In the genomic region with DNA sequence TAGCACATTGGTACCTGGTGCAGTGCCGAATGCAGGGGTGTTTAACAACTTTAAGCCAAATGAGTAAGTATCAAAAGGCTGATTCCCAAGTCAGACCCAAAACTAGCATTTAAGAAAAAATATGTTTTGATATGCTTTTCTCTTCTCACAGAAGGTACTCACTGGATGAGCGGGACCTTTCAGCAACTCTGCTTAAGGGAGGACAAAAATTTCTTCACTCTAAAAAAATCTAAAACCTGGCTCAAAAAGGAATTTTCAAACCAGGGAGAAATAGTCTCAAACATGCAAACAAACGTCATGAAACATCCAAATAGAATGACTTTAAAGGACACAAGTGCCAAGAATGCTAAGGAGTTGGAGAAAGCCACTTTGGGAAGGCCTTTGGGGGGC, we compare ENCODE assay signal across 27 cellular contexts.
A peak's percentile ranks its signal among the peaks of the same experiment; 100 is the strongest.
DNase-seq lines count a peak whose midpoint lies in the region; ATAC-seq and TF ChIP-seq lines count a peak whose summit lies in the region.
"Had no signal": no experiment of that assay in that cellular context is flagged by ENCODE, and none has a peak within 500 bp of the region (broad histone marks: within the 10 kb centered on the region; RNA-seq: fewer than 3 reads in every experiment).

No MANE protein-coding gene starts in this region.

- no peak for TF ChIP-seq POLR2A in thyroid gland (IDR thresholded peaks at IDR 0.05)

- H3K36me3 ChIP-seq in muscle layer of colon (ENCODE audit: insufficient read depth, low read length) (no peaks in the 10 kb centered on the region), thyroid gland (no peaks in the 10 kb centered on the region)
- H3K36me3 ChIP-seq: BLaER1, prostate gland had no signal

- H3K27me3 ChIP-seq in muscle layer of colon (ENCODE audit: control insufficient read depth in 1 of 2, insufficient read depth in 2 of 2, low read length in 2 of 2) (no peaks in the 10 kb centered on the region), thyroid gland (no peaks in the 10 kb centered on the region)
- H3K27me3 ChIP-seq: BLaER1, body of pancreas, testis had no signal

- TF ChIP-seq CTCF in coronary artery (IDR thresholded peaks at IDR 0.05) = no peak
- no peak for TF ChIP-seq CTCF in thyroid gland (IDR thresholded peaks at IDR 0.05)

- H3K9me3 ChIP-seq in muscle layer of colon (ENCODE audit: low read length) (no peaks in the 10 kb centered on the region), thyroid gland (no peaks in the 10 kb centered on the region)
- H3K9me3 ChIP-seq: BLaER1, body of pancreas, prostate gland, testis had no signal

- H3K4me3 ChIP-seq in coronary artery (no peak overlapping the region), muscle layer of colon (ENCODE audit: low read depth in 1 of 2, low read length in 2 of 2) (no peak overlapping the region), thyroid gland (replicated peaks in 1 of 3) (no peak overlapping the region)
- H3K4me3 ChIP-seq: BLaER1, body of pancreas, prostate gland, SK-N-MC, testis had no signal

- intact Hi-C loops in thyroid gland (cut with DNase I) = no loop called here

- H3K4me1 ChIP-seq in muscle layer of colon (ENCODE audit: insufficient read depth, low read length) (peaks cover 22% of the 10 kb centered on the region), thyroid gland (peaks cover 8 to 21% of the 10 kb centered on the region in 2 donors)
- H3K4me1 ChIP-seq: BLaER1, body of pancreas, prostate gland, testis had no signal

- 42 to 63% methylated on average over 3 of the region's 3 CpGs for WGBS in thyroid gland, 2 donors

- H3K27ac ChIP-seq in coronary artery = peak overlapping the region; percentile 76 to 87
- H3K27ac ChIP-seq in muscle layer of colon (ENCODE audit: low read depth, low read length) = peak overlapping the region; percentile 48
- peak overlapping the region; percentile 41 to 65 (median 43) for H3K27ac ChIP-seq in thyroid gland
- H3K27ac ChIP-seq: BLaER1, body of pancreas, prostate gland, SK-N-MC, testis had no signal

- ATAC-seq in HG03342 (IDR thresholded peaks at IDR 0.05; ENCODE audit: unreplicated experiment) (no peak), GM21529 (IDR thresholded peaks at IDR 0.05; ENCODE audit: unreplicated experiment) (no peak)
- ATAC-seq: activated CD4-positive, alpha-beta T cell treated with anti-CD3 and anti-CD28 coated beads for 36 hours; body of pancreas; effector memory CD8-positive, alpha-beta T cell had no signal

- H3K9ac ChIP-seq in muscle layer of colon (ENCODE audit: low read length) = no peak overlapping the region
- H3K9ac ChIP-seq: BLaER1 had no signal

- DNase-seq in GM04504 (ENCODE audit: low read depth) = peak; percentile 1
- no peak for DNase-seq in coronary artery (ENCODE audit: low spot score)
- no peak for DNase-seq in thyroid gland
- no peak for DNase-seq in NCI-H2029 treated with DMSO at 0.1 percent for 48 hours (lab: John Stamatoyannopoulos, UW)
- no peak for DNase-seq in D341Med (ENCODE audit: low spot score)
- DNase-seq: activated CD4-positive, alpha-beta T cell treated with anti-CD3 and anti-CD28 coated beads for 36 hours; activated effector memory CD4-positive, alpha-beta T cell treated with anti-CD3 and anti-CD28 coated beads, Interleukin-2, amount 50 U/mL, for 16 hours; activated naive CD8-positive, alpha-beta T cell treated with anti-CD3 and anti-CD28 coated beads, Interleukin-2, amount 10 ng/mL, durations not matched to agents 7 days and 5 days; DMS79; effector memory CD8-positive, alpha-beta T cell; GF-D8; H7; IMR-90; kidney; NCI-H1105; NCI-H2081; NCI-H226; RPMI8226; small intestine had no signal
